33 cellular contexts compared by ENCODE assay signal in the genomic region with DNA sequence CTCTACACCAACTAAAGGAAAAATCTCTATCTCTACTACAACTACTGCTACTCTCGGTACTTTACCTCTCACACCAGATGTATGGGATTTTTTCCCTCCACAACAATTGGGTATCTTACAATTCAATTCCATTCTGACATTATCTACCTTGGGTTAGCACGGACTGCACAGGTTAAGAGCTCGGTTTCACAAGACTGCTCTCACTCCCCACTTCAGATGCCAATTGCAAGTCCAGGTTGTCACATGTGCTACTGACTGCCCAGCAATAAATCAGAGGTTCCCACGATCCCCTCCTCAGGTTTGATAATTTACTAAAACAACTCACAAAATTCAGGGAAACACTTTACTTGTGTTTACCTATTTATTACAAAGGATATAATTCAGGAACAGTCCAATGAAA. TPM values are rescaled to one million over a fixed set of nuclear protein-coding genes. Genes with fewer than 3 reads are reported as not detected.
"Had no signal": no experiment of that assay in that cellular context is flagged by ENCODE, and none has a peak within 500 bp of the region (broad histone marks: within the 10 kb centered on the region; RNA-seq: fewer than 3 reads in every experiment).

No MANE protein-coding gene starts in this region.

- H3K27ac Mint-ChIP-seq: activated B cell treated with CpG ODN at 0.5 μM for 24 hours; activated CD4-positive, alpha-beta memory T cell treated with anti-CD3 and anti-CD28 coated beads for 36 hours; activated CD8-positive, alpha-beta memory T cell treated with anti-CD3 and anti-CD28 coated beads, Interleukin-2, amount 10 ng/mL, durations not matched to agents 7 days and 5 days; activated CD8-positive, alpha-beta T cell treated with anti-CD3 and anti-CD28 coated beads, Interleukin-2, amount 10 ng/mL, durations not matched to agents 7 days and 5 days; activated naive CD4-positive, alpha-beta T cell treated with anti-CD3 and anti-CD28 coated beads, Interleukin-2, amount 10 ng/mL, durations not matched to agents 7 days and 5 days; activated naive CD4-positive, alpha-beta T cell treated with anti-CD3 and anti-CD28 coated beads, Interleukin-2, amount 50 U/mL, for 72 hours; activated naive CD8-positive, alpha-beta T cell treated with anti-CD3 and anti-CD28 coated beads, Interleukin-2, amount 10 ng/mL, durations not matched to agents 7 days and 5 days; activated T-cell treated with anti-CD3 and anti-CD28 coated beads, Interleukin-2, amount 50 U/mL, for 24 hours; activated T-cell treated with anti-CD3 and anti-CD28 coated beads, Interleukin-2, amount 50 U/mL, for 72 hours; brain; T-helper 17 cell; T-helper 2 cell treated with Interferon-gamma antibody and Interleukin-4, amounts not matched to agents 5 μg/mL and 100 μg/mL, for 36 hours had no signal

- H3K4me1 Mint-ChIP-seq: activated B cell treated with CpG ODN at 0.5 μM for 24 hours; activated CD8-positive, alpha-beta memory T cell treated with anti-CD3 and anti-CD28 coated beads, Interleukin-2, amount 10 ng/mL, durations not matched to agents 7 days and 5 days; activated naive CD4-positive, alpha-beta T cell treated with anti-CD3 and anti-CD28 coated beads, Interleukin-2, amount 10 ng/mL, durations not matched to agents 7 days and 5 days; activated naive CD8-positive, alpha-beta T cell treated with anti-CD3 and anti-CD28 coated beads, Interleukin-2, amount 10 ng/mL, durations not matched to agents 7 days and 5 days; brain; T-helper 17 cell had no signal

- H3K36me3 ChIP-seq: ascending aorta, breast epithelium, cardiac muscle cell, colonic mucosa, WERI-Rb-1 had no signal

- H3K27ac ChIP-seq: ascending aorta, breast epithelium, cardiac muscle cell, colonic mucosa, WERI-Rb-1 had no signal

- H3K9me3 Mint-ChIP-seq: activated naive CD4-positive, alpha-beta T cell treated with anti-CD3 and anti-CD28 coated beads, Interleukin-2, amount 10 ng/mL, durations not matched to agents 7 days and 5 days; activated T-cell treated with anti-CD3 and anti-CD28 coated beads, Interleukin-2, amount 50 U/mL, for 72 hours; T-helper 2 cell treated with Interferon-gamma antibody and Interleukin-4, amounts not matched to agents 5 μg/mL and 100 μg/mL, for 36 hours had no signal

- H3K27me3 ChIP-seq: ascending aorta, breast epithelium, cardiac muscle cell, colonic mucosa had no signal

- H3K27me3 Mint-ChIP-seq: activated naive CD4-positive, alpha-beta T cell treated with anti-CD3 and anti-CD28 coated beads, Interleukin-2, amount 10 ng/mL, durations not matched to agents 7 days and 5 days; brain had no signal

- H3K9me3 ChIP-seq: ascending aorta, colonic mucosa had no signal

- H3K4me3 ChIP-seq: ascending aorta, breast epithelium, cardiac muscle cell, colonic mucosa had no signal

- H3K36me3 Mint-ChIP-seq: activated CD4-positive, alpha-beta memory T cell treated with anti-CD3 and anti-CD28 coated beads for 36 hours; activated naive CD4-positive, alpha-beta T cell treated with anti-CD3 and anti-CD28 coated beads, Interleukin-2, amount 10 ng/mL, durations not matched to agents 7 days and 5 days; activated naive CD8-positive, alpha-beta T cell treated with anti-CD3 and anti-CD28 coated beads, Interleukin-2, amount 10 ng/mL, durations not matched to agents 7 days and 5 days; brain had no signal

- DNase-seq: activated B cell treated with CpG ODN at 0.5 μM for 24 hours; activated CD4-positive, alpha-beta memory T cell treated with anti-CD3 and anti-CD28 coated beads for 36 hours; activated CD4-positive, alpha-beta T cell treated with anti-CD3 and anti-CD28 coated beads for 48 hours; activated CD8-positive, alpha-beta memory T cell treated with anti-CD3 and anti-CD28 coated beads, Interleukin-2, amount 10 ng/mL, durations not matched to agents 7 days and 5 days; activated CD8-positive, alpha-beta memory T cell treated with anti-CD3 and anti-CD28 coated beads, Interleukin-2, amount 50 U/mL, for 4 hours; activated CD8-positive, alpha-beta T cell treated with anti-CD3 and anti-CD28 coated beads, Interleukin-2, amount 10 ng/mL, durations not matched to agents 7 days and 5 days; activated gamma-delta T cell; activated naive CD4-positive, alpha-beta T cell; activated naive CD4-positive, alpha-beta T cell treated with anti-CD3 and anti-CD28 coated beads, Interleukin-2, amount 10 ng/mL, durations not matched to agents 7 days and 5 days; activated naive CD8-positive, alpha-beta T cell treated with anti-CD3 and anti-CD28 coated beads, Interleukin-2, amount 10 ng/mL, durations not matched to agents 7 days and 5 days; activated T-cell treated with anti-CD3 and anti-CD28 coated beads for 4 hours; activated T-cell treated with anti-CD3 and anti-CD28 coated beads, Interleukin-2, amount 50 U/mL, for 24 hours; activated T-cell treated with anti-CD3 and anti-CD28 coated beads, Interleukin-2, amount 50 U/mL, for 72 hours; central memory CD4-positive, alpha-beta T cell; cerebellar nuclear complex; colonic mucosa; effector CD8-positive, alpha-beta T cell; foreskin fibroblast; T-helper 1 cell; T-helper 17 cell; T1000; WERI-Rb-1 had no signal

- H3K4me1 ChIP-seq: ascending aorta, breast epithelium, colonic mucosa had no signal

- ATAC-seq: activated CD4-positive, CD25-positive, alpha-beta regulatory T cell treated with anti-CD3 and anti-CD28 coated beads, Interleukin-2, amount 50 U/mL, for 24 hours; activated CD8-positive, alpha-beta memory T cell treated with anti-CD3 and anti-CD28 coated beads, Interleukin-2, amount 10 ng/mL, durations not matched to agents 7 days and 5 days; activated CD8-positive, alpha-beta T cell treated with anti-CD3 and anti-CD28 coated beads, Interleukin-2, amount 10 ng/mL, durations not matched to agents 7 days and 5 days; activated naive CD4-positive, alpha-beta T cell treated with anti-CD3 and anti-CD28 coated beads, Interleukin-2, amount 50 U/mL, for 72 hours; activated T-cell treated with anti-CD3 and anti-CD28 coated beads, Interleukin-2, amount 50 U/mL, for 72 hours; esophagus mucosa; T-helper 17 cell had no signal

- H3K4me3 Mint-ChIP-seq: activated B cell treated with CpG ODN at 0.5 μM for 24 hours; activated CD4-positive, alpha-beta memory T cell treated with anti-CD3 and anti-CD28 coated beads for 36 hours; activated CD8-positive, alpha-beta memory T cell treated with anti-CD3 and anti-CD28 coated beads, Interleukin-2, amount 10 ng/mL, durations not matched to agents 7 days and 5 days; activated CD8-positive, alpha-beta T cell treated with anti-CD3 and anti-CD28 coated beads, Interleukin-2, amount 10 ng/mL, durations not matched to agents 7 days and 5 days; activated naive CD4-positive, alpha-beta T cell treated with anti-CD3 and anti-CD28 coated beads, Interleukin-2, amount 10 ng/mL, durations not matched to agents 7 days and 5 days; activated naive CD8-positive, alpha-beta T cell treated with anti-CD3 and anti-CD28 coated beads, Interleukin-2, amount 10 ng/mL, durations not matched to agents 7 days and 5 days; activated T-cell treated with anti-CD3 and anti-CD28 coated beads, Interleukin-2, amount 50 U/mL, for 24 hours; activated T-cell treated with anti-CD3 and anti-CD28 coated beads, Interleukin-2, amount 50 U/mL, for 72 hours; brain; T-helper 17 cell; T-helper 2 cell treated with Interferon-gamma antibody and Interleukin-4, amounts not matched to agents 5 μg/mL and 100 μg/mL, for 36 hours had no signal

RNA-seq across cellular contexts. Expression of gene OVCH1, which starts 58.0 kb away (rescaled TPM):
- total RNA-seq: activated B cell treated with CpG ODN at 0.5 μM for 24 hours; activated CD4-positive, alpha-beta memory T cell treated with anti-CD3 and anti-CD28 coated beads for 36 hours; activated CD8-positive, alpha-beta memory T cell treated with anti-CD3 and anti-CD28 coated beads for 36 hours; activated CD8-positive, alpha-beta memory T cell treated with anti-CD3 and anti-CD28 coated beads, Interleukin-2, amount 10 ng/mL, durations not matched to agents 7 days and 5 days; activated CD8-positive, alpha-beta T cell treated with anti-CD3 and anti-CD28 coated beads, Interleukin-2, amount 10 ng/mL, durations not matched to agents 7 days and 5 days; activated naive CD4-positive, alpha-beta T cell treated with anti-CD3 and anti-CD28 coated beads, Interleukin-2, amount 50 U/mL, for 72 hours; activated naive CD8-positive, alpha-beta T cell treated with anti-CD3 and anti-CD28 coated beads, Interleukin-2, amount 10 ng/mL, durations not matched to agents 7 days and 5 days; activated T-cell treated with anti-CD3 and anti-CD28 coated beads, Interleukin-2, amount 50 U/mL, for 72 hours; cardiac muscle cell; colonic mucosa; dermis microvascular lymphatic vessel endothelial cell; epithelial cell of proximal tubule; esophagus mucosa; T-helper 17 cell had no signal
- polyA plus RNA-seq: cardiac muscle cell had no signal
